16 cellular contexts compared by ENCODE assay signal in genomic region chr11:34162507-34162848, GRCh38. TPM values are rescaled to one million over a fixed set of nuclear protein-coding genes. Genes with fewer than 3 reads are reported as not detected.
DNase-seq lines count a peak whose midpoint lies in the region; ATAC-seq and TF ChIP-seq lines count a peak whose summit lies in the region.
"Had no signal": no experiment of that assay in that cellular context is flagged by ENCODE, and none has a peak within 500 bp of the region (broad histone marks: within the 10 kb centered on the region; RNA-seq: fewer than 3 reads in every experiment).

No MANE protein-coding gene starts in this region.

- H4K20me1 ChIP-seq in PC-3 (ENCODE audit: low read length): no peaks in the 10 kb centered on the region
- H4K20me1 ChIP-seq in osteoblast (ENCODE audit: insufficient read depth, low read length): peaks cover 14% of the 10 kb centered on the region

- peak overlapping the region; percentile 21; the same call in 1 of the 2 replicates for H3K27ac ChIP-seq in PC-3 (ENCODE audit: low read length)
- no peak overlapping the region for H3K27ac ChIP-seq in osteoblast (ENCODE audit: low read depth, low read length)
- no peak overlapping the region for H3K27ac ChIP-seq in prostate gland
- H3K27ac ChIP-seq: GM23248 had no signal

- DNase-seq in PC-3: no peak
- DNase-seq in left colon: no peak
- DNase-seq in osteoblast (ENCODE audit: insufficient read length, low spot score, missing footprints): peak; percentile 62
- no peak for DNase-seq in prostate gland (ENCODE audit: low spot score)
- DNase-seq in KBM-7: no peak
- DNase-seq: ACHN, BE2C, C1 segment of cervical spinal cord, COR-L47, DMS 273 treated with DMSO at 0.1 percent for 48 hours, DMS53, DND-41, HCEC 1CT had no signal

- POLR2A ChIA-PET in PC-3 (lab: Charles Lee; ENCODE audit: unreplicated experiment): no interaction called here

- CTCF ChIA-PET in PC-3 (lab: Charles Lee): no interaction called here

- TF ChIP-seq POLR2A in prostate gland (IDR thresholded peaks at IDR 0.05): no peak

- H3K79me2 ChIP-seq in PC-3 (ENCODE audit: low read length) (no peaks in the 10 kb centered on the region), osteoblast (ENCODE audit: insufficient read depth, low read length) (no peaks in the 10 kb centered on the region)

- no peaks in the 10 kb centered on the region for H3F3A ChIP-seq in PC-3 (ENCODE audit: low read length, unreplicated experiment)

- no TSS peak for BruUV-seq in PC-3 (replicated peaks; lab: Mats Ljungman, UMichigan)

- ATAC-seq in PC-3: no peak
- peak; percentile 8 for ATAC-seq in left colon
- no peak for ATAC-seq in GM18519 (IDR thresholded peaks at IDR 0.05; ENCODE audit: low FRiP score, unreplicated experiment)

- H2AFZ ChIP-seq in PC-3 (ENCODE audit: low read length): no peak overlapping the region
- no peak overlapping the region for H2AFZ ChIP-seq in osteoblast (ENCODE audit: low read length)
- H2AFZ ChIP-seq: GM23248 had no signal

- H3K36me3 ChIP-seq in PC-3 (ENCODE audit: low read depth, low read length) (no peaks in the 10 kb centered on the region), osteoblast (ENCODE audit: insufficient read depth, low read length) (peaks cover 7% of the 10 kb centered on the region), prostate gland (no peaks in the 10 kb centered on the region)
- H3K36me3 ChIP-seq: BE2C had no signal

- intact Hi-C loops in PC-3 (cut with micrococcal nuclease) (no loop called here), left colon (cut with DNase I, micrococcal nuclease) (loop anchor here in 1 of 2 donors (10.0 kb wide), 1 partner anchor 158 kb away; no protein-coding TSS in a partner anchor), prostate gland (cut with DNase I) (no loop called here)

- no peaks in the 10 kb centered on the region for H3K9me2 ChIP-seq in PC-3 (replicated peaks; ENCODE audit: low read length)

- H3K27me3 ChIP-seq in PC-3 (ENCODE audit: low read length) (no peaks in the 10 kb centered on the region), osteoblast (ENCODE audit: insufficient read depth, low read length) (no peaks in the 10 kb centered on the region), prostate gland (replicated peaks; ENCODE audit: insufficient read depth) (no peaks in the 10 kb centered on the region)
- H3K27me3 ChIP-seq: BE2C had no signal

- 90% methylated on average over 17 of the region's 17 CpGs for WGBS in prostate gland

- H3K9me3 ChIP-seq in PC-3 (ENCODE audit: low read length) (no peaks in the 10 kb centered on the region), osteoblast (ENCODE audit: low read depth, low read length) (no peaks in the 10 kb centered on the region), prostate gland (no peaks in the 10 kb centered on the region)
- H3K9me3 ChIP-seq: BE2C had no signal

- H3K4me2 ChIP-seq in PC-3 (ENCODE audit: low read length) (no peak overlapping the region), osteoblast (ENCODE audit: insufficient read depth, low read length) (no peak overlapping the region)

- no peak overlapping the region for H3K9ac ChIP-seq in PC-3 (ENCODE audit: low read length)
- H3K9ac ChIP-seq: GM23248 had no signal

- in situ Hi-C loops in KBM-7 (cut with MboI; ENCODE audit: low pct_unique_long_range_greater_than_20kb, low sequenced_read_pairs): loop anchor here (25.0 kb wide), 3 partner anchors 200 to 725 kb away; partner anchors contain the start of gene ABTB2

- no peak for TF ChIP-seq CTCF in PC-3 (conservative IDR thresholded peaks at IDR 0.05; ENCODE audit: low read depth, low read length)
- TF ChIP-seq CTCF in osteoblast (IDR thresholded peaks at IDR 0.05; ENCODE audit: extremely low read depth, low read depth, low read length): no peak
- no peak for TF ChIP-seq CTCF in prostate gland (IDR thresholded peaks at IDR 0.05)

- peaks cover 30% of the 10 kb centered on the region for H3K4me1 ChIP-seq in PC-3 (ENCODE audit: insufficient read depth, low read length)
- no peaks in the 10 kb centered on the region for H3K4me1 ChIP-seq in osteoblast (ENCODE audit: insufficient read depth, low read length)
- H3K4me1 ChIP-seq in prostate gland (replicated peaks): peaks cover 4% of the 10 kb centered on the region

- H3K4me3 ChIP-seq in PC-3 (ENCODE audit: low read length) (no peak overlapping the region), osteoblast (ENCODE audit: insufficient read depth, low read length) (no peak overlapping the region), prostate gland (no peak overlapping the region)
- H3K4me3 ChIP-seq: GM12878, GM23248 had no signal

RNA-seq across cellular contexts. Expression of gene NAT10, which starts 57.0 kb away (rescaled TPM):
- 48.7 and 55.9 TPM in 2 replicates for total RNA-seq in PC-3 (2014; rRNA removed)
- total RNA-seq in left colon: 10 to 100 TPM; 22.5 to 30.6 TPM
- 19.4 and 20.6 TPM in 2 replicates for total RNA-seq in osteoblast
- 10 to 100 TPM; 21.9 to 34.7 TPM for total RNA-seq in prostate gland
